ENCODE assay signal across 17 cellular contexts in genomic region chr2:60297296-60298010, GRCh38.
DNase-seq lines count a peak whose midpoint lies in the region; ATAC-seq, FAIRE-seq and TF ChIP-seq lines count a peak whose summit lies in the region.
"Had no signal": no experiment of that assay in that cellular context is flagged by ENCODE, and none has a peak within 500 bp of the region (broad histone marks: within the 10 kb centered on the region; RNA-seq: fewer than 3 reads in every experiment).

No MANE protein-coding gene starts in this region.

- H3K27ac ChIP-seq in HEK293 (ENCODE audit: extremely low read depth, low read depth, low read length) (no peak overlapping the region), HepG2 (ENCODE audit: extremely low read length, insufficient read depth, low read length) (no peak overlapping the region), upper lobe of left lung (no peak overlapping the region)
- H3K27ac ChIP-seq: psoas muscle had no signal

- WGBS in HepG2 (ENCODE audit: low lambda C conversion rate): 61% methylated on average over 19 of the region's 21 CpGs
- WGBS in upper lobe of left lung, 2 donors: 68 to 69% methylated on average over 18 to 21 of the region's 21 CpGs

- no peaks in the 10 kb centered on the region for H4K20me1 ChIP-seq in HepG2 (ENCODE audit: insufficient read depth, low read length)

- H3K9me3 ChIP-seq in HEK293 (ENCODE audit: control insufficient read depth, insufficient read depth, low read depth, low read length) (no peaks in the 10 kb centered on the region), HepG2 (ENCODE audit: low read length) (no peaks in the 10 kb centered on the region), upper lobe of left lung (no peaks in the 10 kb centered on the region)
- H3K9me3 ChIP-seq: psoas muscle had no signal

- no peak overlapping the region for H3K4me2 ChIP-seq in HepG2 (ENCODE audit: low read depth, low read length)

- CTCF ChIA-PET in HEK293 (lab: Yijun Ruan, JAX): no interaction called here
- CTCF ChIA-PET in HepG2 (lab: Yijun Ruan, JAX; ENCODE audit: low intra/inter-chr PET ratio, low total read pairs): no interaction called here

- intact Hi-C loops in HepG2 (cut with micrococcal nuclease; ENCODE audit: unreplicated experiment): no loop called here

- H2AFZ ChIP-seq in HepG2 (ENCODE audit: low read length): no peak overlapping the region

- H3K9ac ChIP-seq in HepG2 (ENCODE audit: insufficient read depth, low read depth, low read length): no peak overlapping the region

- H3K4me1 ChIP-seq in HEK293 (ENCODE audit: control insufficient read depth, insufficient read depth, low read length) (no peaks in the 10 kb centered on the region), HepG2 (ENCODE audit: insufficient read depth, low read length) (peaks cover 9% of the 10 kb centered on the region), upper lobe of left lung (no peaks in the 10 kb centered on the region)
- H3K4me1 ChIP-seq: psoas muscle had no signal

- no TSS peak for BruUV-seq in HepG2 (replicated peaks; lab: Mats Ljungman, UMichigan)

- no peaks in the 10 kb centered on the region for H3K27me3 ChIP-seq in HepG2 (ENCODE audit: control insufficient read depth in 1 of 2, insufficient read depth in 2 of 2, low read length in 2 of 2)
- H3K27me3 ChIP-seq in upper lobe of left lung: no peaks in the 10 kb centered on the region

- FAIRE-seq in HepG2 (lab: Jason Lieb, UNC): no peak

- no peak for TF ChIP-seq POLR2A in HepG2 (IDR thresholded peaks at IDR 0.05; ENCODE audit: insufficient read depth in 1 of 2, low read depth in 2 of 2, low read length in 2 of 2)
- no peak for TF ChIP-seq POLR2A in upper lobe of left lung (IDR thresholded peaks at IDR 0.05)

- TF ChIP-seq CTCF in HEK293 (tag by site-specific recombination; IDR thresholded peaks at IDR 0.05) (no peak), HepG2 (CRISPR knock-in tag; IDR thresholded peaks at IDR 0.05) (no peak), upper lobe of left lung (IDR thresholded peaks at IDR 0.05) (no peak)

- no peak for TF ChIP-seq RAD21 in HepG2 (CRISPR knock-in tag; IDR thresholded peaks at IDR 0.05)

- POLR2A ChIA-PET in HEK293 (lab: Yijun Ruan, JAX) (no interaction called here), HepG2 (lab: Yijun Ruan, JAX) (no interaction called here)

- in situ Hi-C loops in HepG2 (cut with HindIII; ENCODE audit: extremely low pct_ligation_motif_present, low pct_unique_long_range_greater_than_20kb): no loop called here

- DNase-seq in ecto neural progenitor cell (ENCODE audit: low spot score) (peak; percentile 67), HepG2 (ENCODE audit: low spot score) (no peak), upper lobe of left lung (peak; percentile 36 to 64), activated gamma-delta T cell (lab: John Stamatoyannopoulos, UW) (no peak), SIG-M5 (lab: John Stamatoyannopoulos, UW) (no peak)
- DNase-seq: activated CD8-positive, alpha-beta memory T cell treated with anti-CD3 and anti-CD28 coated beads, Interleukin-2, amount 50 U/mL, for 48 hours; activated naive CD4-positive, alpha-beta T cell treated with Interleukin-2 at 50 U/mL for 16 hours; dermis blood vessel endothelial cell; DMS79; GOT3; left ventricle myocardium superior; naive thymus-derived CD4-positive, alpha-beta T cell; NCI-H2081 treated with DMSO at 0.1 percent for 48 hours; NCI-H748 treated with DMSO at 0.1 percent for 48 hours; psoas muscle had no signal

- TF ChIP-seq EP300 in HepG2 (IDR thresholded peaks at IDR 0.05; ENCODE audit: low read depth in 2 of 2, low read length in 2 of 2): no peak
- no peak for TF ChIP-seq EP300 in HepG2 (CRISPR knock-in tag; IDR thresholded peaks at IDR 0.05; ENCODE audit: borderline replicate concordance)
- no peak for TF ChIP-seq EP300 in upper lobe of left lung (IDR thresholded peaks at IDR 0.05)

- no peak for ATAC-seq in HepG2
- ATAC-seq in upper lobe of left lung (ENCODE audit: low FRiP score in 2 of 2): peak in 1 of 2 donors; percentile 22
- no peak for ATAC-seq in GM21360 (IDR thresholded peaks at IDR 0.05; ENCODE audit: unreplicated experiment)
- ATAC-seq: left ventricle myocardium superior; naive thymus-derived CD4-positive, alpha-beta T cell; psoas muscle had no signal

- no peaks in the 10 kb centered on the region for H3K79me2 ChIP-seq in HepG2 (ENCODE audit: insufficient read depth, low read length)

- H3K36me3 ChIP-seq in HEK293 (ENCODE audit: control insufficient read depth in 2 of 2, insufficient read depth in 1 of 2, low read length in 2 of 2): no peaks in the 10 kb centered on the region
- H3K36me3 ChIP-seq in HepG2 (replicated peaks in 1 of 2; ENCODE audit: control insufficient read depth in 1 of 2, insufficient read depth in 2 of 2, low read length in 2 of 2): no peaks in the 10 kb centered on the region
- no peaks in the 10 kb centered on the region for H3K36me3 ChIP-seq in upper lobe of left lung

- H3K4me3 ChIP-seq in HEK293 (ENCODE audit: low read depth, low read length): no peak overlapping the region
- no peak overlapping the region for H3K4me3 ChIP-seq in HepG2 (replicated peaks in 1 of 3; ENCODE audit: insufficient read depth in 1 of 3, low read depth in 2 of 3, low read length in 3 of 3)
- H3K4me3 ChIP-seq in upper lobe of left lung: no peak overlapping the region
- H3K4me3 ChIP-seq: psoas muscle had no signal

TF ChIP-seq in HEK293, 187 proteins besides CTCF, POLR2A, EP300 and RAD21:
- TF ChIP-seq ZNF704 (tag by site-specific recombination; IDR thresholded peaks at IDR 0.05): no peak
- TF ChIP-seq SP3 (tag by site-specific recombination; IDR thresholded peaks at IDR 0.05): 0 out of 2 replicates have a peak, but pooled peaks have one; percentile 15

TF ChIP-seq in HepG2, 621 proteins besides CTCF, POLR2A, EP300 and RAD21:
- TF ChIP-seq ZBTB33 (CRISPR knock-in tag; IDR thresholded peaks at IDR 0.05) (peak; percentile 69; the same call in 1 of the 2 replicates), SKIL (CRISPR knock-in tag; IDR thresholded peaks at IDR 0.05; ENCODE audit: borderline replicate concordance) (no peak), HHEX (CRISPR knock-in tag; IDR thresholded peaks at IDR 0.05) (no peak)

Comparison
In these comparisons a context has a peak if more than half of its experiments do, and no peak if none do; other contexts are left out.
1. DNase-seq: peak in ecto neural progenitor cell (single experiment) and upper lobe of left lung (2 of 2); none in HepG2 (single experiment), activated gamma-delta T cell (single experiment) and SIG-M5 (single experiment).